Comparison of ENCODE assay signal across 8 cellular contexts in genomic region chr16:56964243-56965148, GRCh38. TPM values are rescaled to one million over a fixed set of nuclear protein-coding genes. Genes with fewer than 3 reads are reported as not detected.
DNase-seq lines count a peak whose midpoint lies in the region; ATAC-seq and TF ChIP-seq lines count a peak whose summit lies in the region.

No MANE protein-coding gene starts in this region.

- no peak overlapping the region for H3K9ac ChIP-seq in neuronal stem cell (ENCODE audit: low read depth, low read length, poor library complexity)

- peak overlapping the region; percentile 6 for H3K23ac ChIP-seq in neuronal stem cell (ENCODE audit: low read depth, low read length, poor library complexity)

- no peak overlapping the region for H3K14ac ChIP-seq in neuronal stem cell (ENCODE audit: low read length)

- peak overlapping the region; percentile 83 for H3K27ac Mint-ChIP-seq in activated T-cell treated with anti-CD3 and anti-CD28 coated beads, Interleukin-2, amount 50 U/mL, for 72 hours

- H2AK5ac ChIP-seq in neuronal stem cell (ENCODE audit: low read depth, low read length) = no peak overlapping the region

- H3K4ac ChIP-seq in neuronal stem cell (ENCODE audit: low read length) = no peak overlapping the region

- H3K27ac ChIP-seq in Peyer's patch (peak overlapping the region in 1 of 4 donors; percentile 18), neuronal stem cell (replicated peaks; ENCODE audit: low read length) (no peak overlapping the region)

- H3K36me3 ChIP-seq in Peyer's patch (no peaks in the 10 kb centered on the region), neuronal stem cell (replicated peaks in 1 of 2; ENCODE audit: control insufficient read depth in 2 of 2, insufficient read depth in 2 of 2, low read length in 2 of 2) (no peaks in the 10 kb centered on the region)

- H2AFZ ChIP-seq in neuronal stem cell (ENCODE audit: low read length) = peak overlapping the region; percentile 65

- H3K4me1 ChIP-seq in Peyer's patch (peaks cover 0 to 8% (median 7%) of the 10 kb centered on the region in 4 donors), neuronal stem cell (ENCODE audit: control insufficient read depth in 2 of 2, insufficient read depth in 1 of 2, low read depth in 1 of 2, low read length in 2 of 2) (peaks cover 0 to 2% of the 10 kb centered on the region in 2 donors)

- peak in 1 of 2 donors; percentile 13 for TF ChIP-seq POLR2A in Peyer's patch (IDR thresholded peaks at IDR 0.05)

- H3K4me3 Mint-ChIP-seq in activated T-cell treated with anti-CD3 and anti-CD28 coated beads, Interleukin-2, amount 50 U/mL, for 72 hours = no peak overlapping the region

- H3K4me1 Mint-ChIP-seq in activated T-cell treated with anti-CD3 and anti-CD28 coated beads, Interleukin-2, amount 50 U/mL, for 72 hours (ENCODE audit: low read depth) = peaks cover 19% of the 10 kb centered on the region

- no CpG with 5 or more reads among the region's 30 CpGs for WGBS in neuronal stem cell (ENCODE audit: extremely low coverage in 2 of 2, insufficient read length in 2 of 2, insufficient replicate concordance in 1 of 2), 2 donors

- H4K8ac ChIP-seq in neuronal stem cell (ENCODE audit: low read depth, low read length) = no peak overlapping the region

- no peak overlapping the region for H4K91ac ChIP-seq in neuronal stem cell (ENCODE audit: low read depth, low read length, poor library complexity)

- DNase-seq in GM12865 (ENCODE audit: low read depth) (peak; percentile 95), Peyer's patch (peak; percentile 96 to 98 (median 98)), fibroblast of pulmonary artery (ENCODE audit: low read depth) (peak; percentile 85), neuronal stem cell (ENCODE audit: low spot score) (peak; percentile 85), stromal cell of bone marrow (ENCODE audit: low read depth) (peak; percentile 78), NCI-H128 (lab: John Stamatoyannopoulos, UW; ENCODE audit: unreplicated experiment) (no peak)
- peak; percentile 96 to 98 for DNase-seq in activated T-cell treated with anti-CD3 and anti-CD28 coated beads, Interleukin-2, amount 50 U/mL, for 72 hours

- TF ChIP-seq CTCF in GM12865 (IDR thresholded peaks at IDR 0.05; ENCODE audit: insufficient read depth, low read depth, low read length, missing control alignments) (peak; percentile 99), Peyer's patch (IDR thresholded peaks at IDR 0.05) (peak; percentile 97 to 100 (median 99)), fibroblast of pulmonary artery (IDR thresholded peaks at IDR 0.05; ENCODE audit: low read length, missing control alignments) (peak; percentile 53)

- no peak overlapping the region for H2BK15ac ChIP-seq in neuronal stem cell (ENCODE audit: low read length)

- H3K4me2 ChIP-seq in neuronal stem cell (ENCODE audit: insufficient read depth, low read length, poor library complexity, severe bottlenecking) = no peak overlapping the region

- no peak overlapping the region for H2BK12ac ChIP-seq in neuronal stem cell (ENCODE audit: low read length)

- H3K36me3 Mint-ChIP-seq in activated T-cell treated with anti-CD3 and anti-CD28 coated beads, Interleukin-2, amount 50 U/mL, for 72 hours (ENCODE audit: insufficient read depth in 2 of 2) = no peaks in the 10 kb centered on the region

- no peak overlapping the region for H2BK120ac ChIP-seq in neuronal stem cell (ENCODE audit: low read depth, low read length)

- H3K9me3 ChIP-seq in Peyer's patch (no peaks in the 10 kb centered on the region), neuronal stem cell (replicated peaks in 1 of 2; ENCODE audit: control insufficient read depth in 2 of 2, insufficient read depth in 1 of 2, low read depth in 1 of 2, low read length in 2 of 2) (no peaks in the 10 kb centered on the region)

- H3K27me3 ChIP-seq in Peyer's patch (no peaks in the 10 kb centered on the region), neuronal stem cell (ENCODE audit: control insufficient read depth in 3 of 3, insufficient read depth in 3 of 3, low read depth in 1 of 3, low read length in 3 of 3) (peaks cover 0 to 4% (median 0%) of the 10 kb centered on the region in 3 experiments)

- no peaks in the 10 kb centered on the region for H3K9me3 Mint-ChIP-seq in activated T-cell treated with anti-CD3 and anti-CD28 coated beads, Interleukin-2, amount 50 U/mL, for 72 hours

- H3K4me3 ChIP-seq in GM12865 (ENCODE audit: low read depth, low read length) = no peak overlapping the region
- no peak overlapping the region for H3K4me3 ChIP-seq in Peyer's patch
- no peak overlapping the region for H3K4me3 ChIP-seq in fibroblast of pulmonary artery (replicated peaks; ENCODE audit: low read depth, low read length)
- no peak overlapping the region for H3K4me3 ChIP-seq in neuronal stem cell (ENCODE audit: low read length in 2 of 2)

- H3K27me3 Mint-ChIP-seq in activated T-cell treated with anti-CD3 and anti-CD28 coated beads, Interleukin-2, amount 50 U/mL, for 72 hours (ENCODE audit: low read depth) = no peaks in the 10 kb centered on the region

- peak overlapping the region; percentile 66 for H3K18ac ChIP-seq in neuronal stem cell (ENCODE audit: low read length)

- peaks cover 3% of the 10 kb centered on the region for H3K79me1 ChIP-seq in neuronal stem cell (ENCODE audit: low read depth, low read length)

- no peak overlapping the region for H2BK5ac ChIP-seq in neuronal stem cell (ENCODE audit: low read length)

- ATAC-seq in HG02973 (IDR thresholded peaks at IDR 0.05; ENCODE audit: unreplicated experiment) = peak; percentile 59
- peak; percentile 90 to 92 for ATAC-seq in activated T-cell treated with anti-CD3 and anti-CD28 coated beads, Interleukin-2, amount 50 U/mL, for 72 hours (replicated peaks in 1 of 2)

RNA-seq across cellular contexts. Expression of gene CETP, which starts 2.7 kb away (rescaled TPM):
- 1 to 10 TPM in 1 of 4 donors, not detected in 3; 2.5 TPM for total RNA-seq in Peyer's patch
- under 1 TPM in 1 of 2 donors, not detected in 1; 0.36 TPM for total RNA-seq in activated T-cell treated with anti-CD3 and anti-CD28 coated beads, Interleukin-2, amount 50 U/mL, for 72 hours
- polyA plus RNA-seq in neuronal stem cell (2013, experiment 1 of 2) = not detected
- not detected for polyA plus RNA-seq in neuronal stem cell (2013, experiment 2 of 2)

RNA-seq across cellular contexts. Expression of gene NLRC5, which starts 24.9 kb away (rescaled TPM):
- total RNA-seq in Peyer's patch = 100 to 1,000 TPM in 1 of 4 donors, 10 to 100 TPM in 3; 47.6 to 314 (median 80.8) TPM
- total RNA-seq in activated T-cell treated with anti-CD3 and anti-CD28 coated beads, Interleukin-2, amount 50 U/mL, for 72 hours = 100 to 1,000 TPM; 239 to 256 TPM
- polyA plus RNA-seq in neuronal stem cell (2013, experiment 1 of 2) = 0.06 TPM
- polyA plus RNA-seq in neuronal stem cell (2013, experiment 2 of 2) = 0.39 TPM

RNA-seq across cellular contexts. Expression of gene HERPUD1, which starts 32.6 kb away (rescaled TPM):
- total RNA-seq in Peyer's patch = 100 to 1,000 TPM in 3 of 4 donors, 10 to 100 TPM in 1; 86.0 to 143 (median 108) TPM
- total RNA-seq in activated T-cell treated with anti-CD3 and anti-CD28 coated beads, Interleukin-2, amount 50 U/mL, for 72 hours = 100 to 1,000 TPM; 350 to 403 TPM
- 11.7 TPM for polyA plus RNA-seq in neuronal stem cell (2013, experiment 1 of 2)
- polyA plus RNA-seq in neuronal stem cell (2013, experiment 2 of 2) = 12.1 TPM
